In the genomic region with DNA sequence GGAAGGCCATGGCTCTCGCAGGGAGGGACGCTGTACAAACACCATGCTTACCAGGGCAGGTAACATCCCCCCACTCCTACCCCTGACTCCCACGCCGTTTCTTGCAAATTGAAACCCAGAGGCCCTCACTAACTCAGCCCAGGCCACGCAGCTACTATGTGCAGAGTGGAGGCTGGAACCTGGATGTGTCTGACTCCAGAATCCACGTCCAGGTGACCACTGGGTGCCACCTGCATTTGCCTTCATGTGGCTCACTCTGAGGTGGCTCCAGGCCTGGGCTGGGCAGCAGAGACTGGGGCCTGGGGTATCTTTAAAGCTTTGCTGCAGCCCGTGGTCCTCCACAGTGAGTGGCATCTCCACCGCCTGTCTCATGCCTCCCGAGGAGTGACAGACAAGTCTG, we compare ENCODE assay signal across 36 cellular contexts. TPM values are rescaled to one million over a fixed set of nuclear protein-coding genes. Genes with fewer than 3 reads are reported as not detected.
"Had no signal": no experiment of that assay in that cellular context is flagged by ENCODE, and none has a peak within 500 bp of the region (broad histone marks: within the 10 kb centered on the region; RNA-seq: fewer than 3 reads in every experiment).

No MANE protein-coding gene starts in this region.

- H3K27ac Mint-ChIP-seq: activated B cell treated with CpG ODN at 0.5 μM for 24 hours; activated CD4-positive, alpha-beta memory T cell treated with anti-CD3 and anti-CD28 coated beads for 36 hours; activated CD4-positive, alpha-beta T cell treated with anti-CD3 and anti-CD28 coated beads, Interleukin-2, amount 10 ng/mL, durations not matched to agents 24 days and 14 days; activated CD8-positive, alpha-beta T cell treated with anti-CD3 and anti-CD28 coated beads for 36 hours; activated naive CD4-positive, alpha-beta T cell treated with anti-CD3 and anti-CD28 coated beads for 36 hours; activated naive CD4-positive, alpha-beta T cell treated with anti-CD3 and anti-CD28 coated beads, Interleukin-2, amount 50 U/mL, for 72 hours; activated naive CD8-positive, alpha-beta T cell treated with anti-CD3 and anti-CD28 coated beads for 36 hours; activated T-cell treated with anti-CD3 and anti-CD28 coated beads, Interleukin-2, amount 50 U/mL, for 72 hours; activated T-helper 1 cell treated with anti-CD3 and anti-CD28 coated beads, Interleukin-12 subunit alpha, Interleukin-12 subunit beta, Interleukin-2, Interleukin-4 antibody, amounts not matched to agents 30 ng/mL and 10 ng/mL and 1 ng/mL, durations not matched to agents 14 hours and 24 hours and 36 hours; activated T-helper 17 cell treated with anti-CD3 and anti-CD28 coated beads, Interleukin-2, amount 50 U/mL, for 72 hours; T-helper 1 cell treated with Interleukin-12 subunit alpha and Interleukin-12 subunit beta and Interleukin-4 antibody, amounts not matched to agents 30 μg/mL and 1 μg/mL, for 36 hours; T-helper 2 cell treated with Interferon-gamma antibody and Interleukin-4, amounts not matched to agents 5 μg/mL and 100 μg/mL, for 36 hours had no signal

- H3K9me3 Mint-ChIP-seq: activated B cell treated with CpG ODN at 0.5 μM for 24 hours; activated CD4-positive, alpha-beta memory T cell treated with anti-CD3 and anti-CD28 coated beads for 36 hours; activated CD4-positive, alpha-beta T cell treated with anti-CD3 and anti-CD28 coated beads, Interleukin-2, amount 10 ng/mL, durations not matched to agents 24 days and 14 days; activated CD8-positive, alpha-beta T cell treated with anti-CD3 and anti-CD28 coated beads for 36 hours; activated naive CD4-positive, alpha-beta T cell treated with anti-CD3 and anti-CD28 coated beads for 36 hours; activated naive CD4-positive, alpha-beta T cell treated with anti-CD3 and anti-CD28 coated beads, Interleukin-2, amount 50 U/mL, for 72 hours; activated naive CD8-positive, alpha-beta T cell treated with anti-CD3 and anti-CD28 coated beads for 36 hours; activated T-cell treated with anti-CD3 and anti-CD28 coated beads, Interleukin-2, amount 50 U/mL, for 4 hours; activated T-cell treated with anti-CD3 and anti-CD28 coated beads, Interleukin-2, amount 50 U/mL, for 72 hours; activated T-helper 1 cell treated with anti-CD3 and anti-CD28 coated beads, Interleukin-12 subunit alpha, Interleukin-12 subunit beta, Interleukin-2, Interleukin-4 antibody, amounts not matched to agents 30 ng/mL and 10 ng/mL and 1 ng/mL, durations not matched to agents 14 hours and 24 hours and 36 hours; activated T-helper 17 cell treated with anti-CD3 and anti-CD28 coated beads, Interleukin-2, amount 50 U/mL, for 72 hours; T-helper 1 cell treated with Interleukin-12 subunit alpha and Interleukin-12 subunit beta and Interleukin-4 antibody, amounts not matched to agents 30 μg/mL and 1 μg/mL, for 36 hours; T-helper 2 cell treated with Interferon-gamma antibody and Interleukin-4, amounts not matched to agents 5 μg/mL and 100 μg/mL, for 36 hours had no signal

- H3K27me3 Mint-ChIP-seq: activated B cell treated with CpG ODN at 0.5 μM for 24 hours; activated CD4-positive, alpha-beta T cell treated with anti-CD3 and anti-CD28 coated beads, Interleukin-2, amount 10 ng/mL, durations not matched to agents 24 days and 14 days; activated CD8-positive, alpha-beta T cell treated with anti-CD3 and anti-CD28 coated beads for 36 hours; activated T-helper 17 cell treated with anti-CD3 and anti-CD28 coated beads, Interleukin-2, amount 50 U/mL, for 72 hours had no signal

- H3K36me3 Mint-ChIP-seq: activated CD4-positive, alpha-beta memory T cell treated with anti-CD3 and anti-CD28 coated beads for 36 hours; activated naive CD4-positive, alpha-beta T cell treated with anti-CD3 and anti-CD28 coated beads, Interleukin-2, amount 50 U/mL, for 72 hours; activated naive CD8-positive, alpha-beta T cell treated with anti-CD3 and anti-CD28 coated beads for 36 hours had no signal

- H3K4me3 ChIP-seq: adrenal gland, body of pancreas, breast epithelium had no signal

- DNase-seq: activated B cell treated with CpG ODN at 0.5 μM for 24 hours; activated CD4-positive, alpha-beta memory T cell treated with anti-CD3 and anti-CD28 coated beads for 36 hours; activated CD4-positive, alpha-beta T cell treated with anti-CD3 and anti-CD28 coated beads for 4 hours; activated CD4-positive, alpha-beta T cell treated with anti-CD3 and anti-CD28 coated beads, Interleukin-2, amount 10 ng/mL, durations not matched to agents 24 days and 14 days; activated CD4-positive, alpha-beta T cell treated with anti-CD3 and anti-CD28 coated beads, Interleukin-2, amount 50 U/mL, for 1 hour; activated CD4-positive, alpha-beta T cell treated with anti-CD3 and anti-CD28 coated beads, Interleukin-2, amount 50 U/mL, for 4 hours; activated CD4-positive, CD25-positive, alpha-beta regulatory T cell treated with anti-CD3 and anti-CD28 coated beads, Interleukin-2, amount 50 U/mL, for 72 hours; activated CD8-positive, alpha-beta memory T cell treated with anti-CD3 and anti-CD28 coated beads, Interleukin-2, amount 50 U/mL, for 4 hours; activated CD8-positive, alpha-beta T cell treated with anti-CD3 and anti-CD28 coated beads for 36 hours; activated effector memory CD4-positive, alpha-beta T cell treated with anti-CD3 and anti-CD28 coated beads, Interleukin-2, amount 50 U/mL, for 16 hours; activated gamma-delta T cell treated with Interleukin-2 at 50 U/mL for 16 hours; activated naive CD4-positive, alpha-beta T cell; activated naive CD4-positive, alpha-beta T cell treated with anti-CD3 and anti-CD28 coated beads for 36 hours; activated naive CD4-positive, alpha-beta T cell treated with anti-CD3 and anti-CD28 coated beads, Interleukin-2, amount 50 U/mL, for 16 hours; activated naive CD8-positive, alpha-beta T cell treated with anti-CD3 and anti-CD28 coated beads for 36 hours; activated T-cell treated with anti-CD3 and anti-CD28 coated beads for 4 hours; activated T-cell treated with anti-CD3 and anti-CD28 coated beads, Interleukin-2, amount 50 U/mL, for 1 hour; activated T-cell treated with anti-CD3 and anti-CD28 coated beads, Interleukin-2, amount 50 U/mL, for 4 hours; activated T-cell treated with anti-CD3 and anti-CD28 coated beads, Interleukin-2, amount 50 U/mL, for 72 hours; adrenal gland; amniotic stem cell; aorta; body of pancreas; brain microvascular endothelial cell; central memory CD4-positive, alpha-beta T cell; T-helper 1 cell; T-helper 2 cell; T-helper 9 cell had no signal

- ATAC-seq: activated CD8-positive, alpha-beta T cell treated with anti-CD3 and anti-CD28 coated beads for 36 hours; activated naive CD4-positive, alpha-beta T cell treated with anti-CD3 and anti-CD28 coated beads, Interleukin-2, amount 50 U/mL, for 72 hours; activated T-cell treated with anti-CD3 and anti-CD28 coated beads, Interleukin-2, amount 50 U/mL, for 4 hours; activated T-cell treated with anti-CD3 and anti-CD28 coated beads, Interleukin-2, amount 50 U/mL, for 72 hours; activated T-helper 17 cell treated with anti-CD3 and anti-CD28 coated beads, Interleukin-2, amount 50 U/mL, for 72 hours; body of pancreas had no signal

- H3K27me3 ChIP-seq: adrenal gland, body of pancreas, brain microvascular endothelial cell had no signal

- H3K4me1 ChIP-seq: adrenal gland, body of pancreas, breast epithelium had no signal

- H3K9me3 ChIP-seq: adrenal gland, body of pancreas had no signal

- H3K4me3 Mint-ChIP-seq: activated B cell treated with CpG ODN at 0.5 μM for 24 hours; activated CD4-positive, alpha-beta memory T cell treated with anti-CD3 and anti-CD28 coated beads for 36 hours; activated CD4-positive, alpha-beta T cell treated with anti-CD3 and anti-CD28 coated beads, Interleukin-2, amount 10 ng/mL, durations not matched to agents 24 days and 14 days; activated CD8-positive, alpha-beta T cell treated with anti-CD3 and anti-CD28 coated beads for 36 hours; activated naive CD4-positive, alpha-beta T cell treated with anti-CD3 and anti-CD28 coated beads for 36 hours; activated naive CD8-positive, alpha-beta T cell treated with anti-CD3 and anti-CD28 coated beads for 36 hours; activated T-cell treated with anti-CD3 and anti-CD28 coated beads, Interleukin-2, amount 50 U/mL, for 4 hours; activated T-cell treated with anti-CD3 and anti-CD28 coated beads, Interleukin-2, amount 50 U/mL, for 72 hours; activated T-helper 1 cell treated with anti-CD3 and anti-CD28 coated beads, Interleukin-12 subunit alpha, Interleukin-12 subunit beta, Interleukin-2, Interleukin-4 antibody, amounts not matched to agents 30 ng/mL and 10 ng/mL and 1 ng/mL, durations not matched to agents 14 hours and 24 hours and 36 hours; activated T-helper 17 cell treated with anti-CD3 and anti-CD28 coated beads, Interleukin-2, amount 50 U/mL, for 72 hours; T-helper 1 cell treated with Interleukin-12 subunit alpha and Interleukin-12 subunit beta and Interleukin-4 antibody, amounts not matched to agents 30 μg/mL and 1 μg/mL, for 36 hours; T-helper 2 cell treated with Interferon-gamma antibody and Interleukin-4, amounts not matched to agents 5 μg/mL and 100 μg/mL, for 36 hours had no signal

- H3K36me3 ChIP-seq: adrenal gland, brain microvascular endothelial cell, breast epithelium had no signal

- H3K27ac ChIP-seq: adrenal gland, body of pancreas, brain microvascular endothelial cell, breast epithelium, VCaP had no signal

- H3K4me1 Mint-ChIP-seq: activated B cell treated with CpG ODN at 0.5 μM for 24 hours; activated CD4-positive, alpha-beta T cell treated with anti-CD3 and anti-CD28 coated beads, Interleukin-2, amount 10 ng/mL, durations not matched to agents 24 days and 14 days; activated naive CD8-positive, alpha-beta T cell treated with anti-CD3 and anti-CD28 coated beads for 36 hours; activated T-helper 17 cell treated with anti-CD3 and anti-CD28 coated beads, Interleukin-2, amount 50 U/mL, for 72 hours had no signal

RNA-seq across cellular contexts. Expression of gene AJAP1, which starts 29.6 kb away (rescaled TPM):
- total RNA-seq: activated B cell treated with CpG ODN at 0.5 μM for 24 hours; activated CD4-positive, alpha-beta memory T cell treated with anti-CD3 and anti-CD28 coated beads for 36 hours; activated CD4-positive, alpha-beta T cell treated with anti-CD3 and anti-CD28 coated beads, Interleukin-2, amount 10 ng/mL, durations not matched to agents 24 days and 14 days; activated CD8-positive, alpha-beta memory T cell treated with anti-CD3 and anti-CD28 coated beads for 36 hours; activated naive CD8-positive, alpha-beta T cell treated with anti-CD3 and anti-CD28 coated beads for 36 hours; activated T-helper 1 cell treated with anti-CD3 and anti-CD28 coated beads, Interleukin-12 subunit alpha, Interleukin-12 subunit beta, Interleukin-2, Interleukin-4 antibody, amounts not matched to agents 30 ng/mL and 10 ng/mL and 1 ng/mL, durations not matched to agents 14 hours and 24 hours and 36 hours; activated T-helper 17 cell treated with anti-CD3 and anti-CD28 coated beads, Interleukin-2, amount 50 U/mL, for 72 hours had no signal
- polyA plus RNA-seq: aorta had no signal
